Comparison of ENCODE assay signal across 10 cellular contexts in genomic region chr14:58747181-58747580, GRCh38.
A peak's percentile ranks its signal among the peaks of the same experiment; 100 is the strongest.
DNase-seq lines count a peak whose midpoint lies in the region; ATAC-seq, FAIRE-seq and TF ChIP-seq lines count a peak whose summit lies in the region.
"Had no signal": no experiment of that assay in that cellular context is flagged by ENCODE, and none has a peak within 500 bp of the region (broad histone marks: within the 10 kb centered on the region; RNA-seq: fewer than 3 reads in every experiment).

No MANE protein-coding gene starts in this region.

- H3K9me3 ChIP-seq in tibial artery (no peaks in the 10 kb centered on the region), small intestine (ENCODE audit: control insufficient read depth, low read depth) (no peaks in the 10 kb centered on the region)
- H3K9me3 ChIP-seq: mucosa of descending colon had no signal

- no peaks in the 10 kb centered on the region for H3K9me3 Mint-ChIP-seq in activated CD4-positive, alpha-beta T cell treated with anti-CD3 and anti-CD28 coated beads for 36 hours (ENCODE audit: low read depth)
- H3K9me3 Mint-ChIP-seq: IgD-negative memory B cell had no signal

- H3K27me3 Mint-ChIP-seq in activated CD4-positive, alpha-beta T cell treated with anti-CD3 and anti-CD28 coated beads for 36 hours: no peaks in the 10 kb centered on the region

- no peak overlapping the region for H3K27ac ChIP-seq in tibial artery
- H3K27ac ChIP-seq in small intestine (ENCODE audit: low read depth in 1 of 2, low read length in 1 of 2): peak overlapping the region in 1 of 2 donors; percentile 13

- no peak overlapping the region for H3K4me3 Mint-ChIP-seq in activated CD4-positive, alpha-beta T cell treated with anti-CD3 and anti-CD28 coated beads for 36 hours
- H3K4me3 Mint-ChIP-seq: IgD-negative memory B cell had no signal

- no peak for TF ChIP-seq CTCF in tibial artery (IDR thresholded peaks at IDR 0.05)

- CTCF ChIA-PET in activated CD4-positive, alpha-beta T cell treated with anti-CD3 and anti-CD28 coated beads for 36 hours (lab: Charles Lee): no interaction called here

- no peaks in the 10 kb centered on the region for H3K36me3 Mint-ChIP-seq in activated CD4-positive, alpha-beta T cell treated with anti-CD3 and anti-CD28 coated beads for 36 hours (ENCODE audit: low read depth)
- H3K36me3 Mint-ChIP-seq: IgD-negative memory B cell had no signal

- H3K4me3 ChIP-seq in tibial artery: no peak overlapping the region
- no peak overlapping the region for H3K4me3 ChIP-seq in small intestine (ENCODE audit: low read depth in 1 of 2, low read length in 2 of 2)
- H3K4me3 ChIP-seq: mucosa of descending colon had no signal

- peaks cover 9% of the 10 kb centered on the region for H3K4me1 Mint-ChIP-seq in activated CD4-positive, alpha-beta T cell treated with anti-CD3 and anti-CD28 coated beads for 36 hours

- H3K27me3 ChIP-seq in tibial artery (no peaks in the 10 kb centered on the region), small intestine (ENCODE audit: control insufficient read depth in 2 of 2, insufficient read depth in 2 of 2, low read length in 2 of 2) (no peaks in the 10 kb centered on the region)

- WGBS in small intestine, 3 donors: 78 to 96% (median 84%) methylated on average over 7 of the region's 7 CpGs

- FAIRE-seq in small intestine (lab: Jason Lieb, UNC): no peak

- no peak for ATAC-seq in activated CD4-positive, alpha-beta T cell treated with anti-CD3 and anti-CD28 coated beads for 36 hours
- ATAC-seq: mucosa of descending colon had no signal

- POLR2A ChIA-PET in activated CD4-positive, alpha-beta T cell treated with anti-CD3 and anti-CD28 coated beads for 36 hours (lab: Charles Lee): no interaction called here

- peaks cover 0 to 24% (median 16%) of the 10 kb centered on the region in 4 donors for H3K4me1 ChIP-seq in tibial artery
- H3K4me1 ChIP-seq in small intestine (ENCODE audit: control insufficient read depth in 2 of 2, insufficient read depth in 1 of 2, low read depth in 1 of 2, low read length in 1 of 2): peaks cover 3 to 22% of the 10 kb centered on the region in 2 donors

- H3K36me3 ChIP-seq in tibial artery: no peaks in the 10 kb centered on the region
- H3K36me3 ChIP-seq in small intestine (ENCODE audit: control insufficient read depth in 2 of 2, insufficient read depth in 2 of 2, low read length in 2 of 2): no peaks in the 10 kb centered on the region

- no peak overlapping the region for H3K27ac Mint-ChIP-seq in activated CD4-positive, alpha-beta T cell treated with anti-CD3 and anti-CD28 coated beads for 36 hours
- H3K27ac Mint-ChIP-seq: IgD-negative memory B cell had no signal

- intact Hi-C loops in tibial artery (cut with DNase I; ENCODE audit: low total_unique reads): no loop called here
- intact Hi-C loops in activated CD4-positive, alpha-beta T cell treated with anti-CD3 and anti-CD28 coated beads for 36 hours (cut with DNase I, micrococcal nuclease): no loop called here

- DNase-seq in HT1080 (ENCODE audit: low read depth): peak; percentile 39
- peak; percentile 61 for DNase-seq in astrocyte of the hippocampus (ENCODE audit: low read depth, low spot score)
- peak; percentile 62 for DNase-seq in kidney tubule cell (ENCODE audit: low spot score)
- DNase-seq in tibial artery: peak; percentile 81 to 83
- no peak for DNase-seq in activated CD4-positive, alpha-beta T cell treated with anti-CD3 and anti-CD28 coated beads for 36 hours
- DNase-seq in small intestine: no peak
- no peak for DNase-seq in stimulated activated naive CD4-positive, alpha-beta T cell treated with Interleukin-2 at 50 U/mL for 16 hours (lab: John Stamatoyannopoulos, UW)
- DNase-seq in NCI-H2196 treated with DMSO at 0.1 percent for 48 hours (lab: John Stamatoyannopoulos, UW; ENCODE audit: unreplicated experiment): no peak

Comparison
In these comparisons a context has a peak if more than half of its experiments do, and no peak if none do; other contexts are left out.
1. DNase-seq: peak in HT1080 (single experiment), astrocyte of the hippocampus (single experiment), kidney tubule cell (single experiment) and tibial artery (2 of 2); none in activated CD4-positive, alpha-beta T cell treated with anti-CD3 and anti-CD28 coated beads for 36 hours (single experiment), small intestine (single experiment), stimulated activated naive CD4-positive, alpha-beta T cell treated with Interleukin-2 at 50 U/mL for 16 hours (single experiment) and NCI-H2196 treated with DMSO at 0.1 percent for 48 hours (single experiment).